8 cellular contexts compared by ENCODE assay signal in the genomic region with DNA sequence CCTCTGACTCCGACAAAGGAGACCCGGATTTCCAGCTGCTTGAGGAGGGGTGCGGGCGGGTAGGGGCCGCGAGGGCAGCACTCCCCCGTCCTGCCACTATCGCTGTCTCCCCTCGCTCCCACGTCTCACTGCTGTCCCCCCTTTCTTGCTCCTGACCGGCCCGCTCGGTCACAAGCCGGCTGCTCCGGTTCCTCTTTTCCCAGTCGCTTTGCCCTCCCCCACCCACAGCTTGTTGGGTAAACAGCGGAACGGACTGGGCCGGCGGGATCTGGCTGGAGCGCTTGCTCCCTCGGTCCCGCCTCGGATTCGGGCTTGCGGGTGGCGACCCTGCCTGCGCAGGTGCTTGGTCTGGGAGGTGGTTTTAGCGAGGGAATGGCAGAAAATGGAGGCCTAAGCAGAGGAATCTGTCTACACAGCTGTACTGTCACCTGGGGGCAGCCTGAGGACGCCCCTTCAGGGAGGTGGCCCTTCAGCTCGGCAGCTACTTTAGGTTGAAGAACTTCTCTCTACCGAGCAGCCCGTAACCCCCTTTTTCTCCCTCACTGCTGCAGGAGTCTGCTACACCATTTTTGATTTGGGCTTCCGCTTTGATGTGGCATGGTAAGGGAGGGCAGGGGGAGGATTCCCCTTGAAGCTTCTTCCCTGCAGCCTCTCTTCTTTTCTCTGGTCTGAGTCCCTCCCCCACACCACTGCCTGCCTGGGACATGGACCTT. TPM values are rescaled to one million over a fixed set of nuclear protein-coding genes. Genes with fewer than 3 reads are reported as not detected.
DNase-seq lines count a peak whose midpoint lies in the region; ATAC-seq, FAIRE-seq and TF ChIP-seq lines count a peak whose summit lies in the region.

No MANE protein-coding gene starts in this region.

- intact Hi-C loops in kidney (cut with DNase I), result no loop called here

- peaks cover 18% of the 10 kb centered on the region for H3K36me3 Mint-ChIP-seq in CD4-positive, CD25-positive, alpha-beta regulatory T cell

- H3K4me3 Mint-ChIP-seq in CD4-positive, CD25-positive, alpha-beta regulatory T cell, result peak overlapping the region; percentile 91 to 96 (median 92)

- H3K4me3 ChIP-seq in CD4-positive, CD25-positive, alpha-beta regulatory T cell (ENCODE audit: low read depth, low read length), result peak overlapping the region; percentile 78
- H3K4me3 ChIP-seq in SJSA1 (peak overlapping the region; percentile 88), kidney (ENCODE audit: low read length in 2 of 2) (peak overlapping the region; percentile 73 to 77)

- no peaks in the 10 kb centered on the region for H3K9me3 ChIP-seq in CD4-positive, CD25-positive, alpha-beta regulatory T cell (ENCODE audit: control insufficient read depth in 2 of 2, low read length in 2 of 2)
- H3K9me3 ChIP-seq in SJSA1 (replicated peaks) (no peaks in the 10 kb centered on the region), kidney (ENCODE audit: control insufficient read depth in 1 of 2, low read length in 2 of 2) (no peaks in the 10 kb centered on the region)

- H3K27me3 ChIP-seq in CD4-positive, CD25-positive, alpha-beta regulatory T cell (ENCODE audit: control insufficient read depth, insufficient read depth, low read length), result no peaks in the 10 kb centered on the region
- H3K27me3 ChIP-seq in SJSA1 (replicated peaks), result no peaks in the 10 kb centered on the region

- H3K9ac ChIP-seq in kidney (ENCODE audit: low read length in 2 of 2), result peak overlapping the region; percentile 82 to 88

- no peaks in the 10 kb centered on the region for H3K27me3 Mint-ChIP-seq in CD4-positive, CD25-positive, alpha-beta regulatory T cell

- peak overlapping the region; percentile 81 for H3K27ac ChIP-seq in CD4-positive, CD25-positive, alpha-beta regulatory T cell (ENCODE audit: insufficient read depth, low read length, poor library complexity, severe bottlenecking)
- H3K27ac ChIP-seq in SJSA1 (peak overlapping the region; percentile 57), caudate nucleus (ENCODE audit: low read depth, low read length) (peak overlapping the region; percentile 97), kidney (ENCODE audit: low read depth in 2 of 2, low read length in 2 of 2) (peak overlapping the region; percentile 97)

- peak in 1 of 2 donors; percentile 1 for ATAC-seq in CD4-positive, CD25-positive, alpha-beta regulatory T cell (ENCODE audit: low read depth in 2 of 2)
- peak; percentile 1 for ATAC-seq in GM21825 (IDR thresholded peaks at IDR 0.05; ENCODE audit: unreplicated experiment)

- H3K36me3 ChIP-seq in CD4-positive, CD25-positive, alpha-beta regulatory T cell (ENCODE audit: control insufficient read depth, insufficient read depth, low read length), result peaks cover 23% of the 10 kb centered on the region
- H3K36me3 ChIP-seq in SJSA1, result peaks cover 61% of the 10 kb centered on the region
- H3K36me3 ChIP-seq in kidney (ENCODE audit: control insufficient read depth in 1 of 2, insufficient read depth in 2 of 2, low read length in 2 of 2), result peaks cover 5 to 26% of the 10 kb centered on the region in 2 donors

- no peak for TF ChIP-seq CTCF in kidney (IDR thresholded peaks at IDR 0.05; ENCODE audit: borderline replicate concordance, extremely low read depth, insufficient read depth)

- peaks cover 0 to 1% (median 0%) of the 10 kb centered on the region in 7 donors for H3K9me3 Mint-ChIP-seq in CD4-positive, CD25-positive, alpha-beta regulatory T cell

- peak overlapping the region; percentile 83 to 98 (median 84) for H3K27ac Mint-ChIP-seq in CD4-positive, CD25-positive, alpha-beta regulatory T cell

- H3K4me1 ChIP-seq in CD4-positive, CD25-positive, alpha-beta regulatory T cell (ENCODE audit: control insufficient read depth, insufficient read depth, low read length, poor library complexity, severe bottlenecking), result peaks cover 49% of the 10 kb centered on the region
- H3K4me1 ChIP-seq in SJSA1 (replicated peaks) (peaks cover 49% of the 10 kb centered on the region), kidney (ENCODE audit: control insufficient read depth in 1 of 2, insufficient read depth in 1 of 2, low read depth in 1 of 2, low read length in 2 of 2) (peaks cover 12 to 46% of the 10 kb centered on the region in 2 donors)

- peak; percentile 29 to 61 (median 52) for DNase-seq in CD4-positive, CD25-positive, alpha-beta regulatory T cell
- DNase-seq in SJSA1 (ENCODE audit: low read depth in 1 of 2, low spot score in 2 of 2) (no peak), caudate nucleus (lab: John Stamatoyannopoulos, UW) (peak in 15 of 61 donors; percentile 10 to 59 (median 36)), kidney (peak; percentile 93), NCI-H524 (lab: John Stamatoyannopoulos, UW) (no peak), 8988T (no peak)
- DNase-seq in stimulated activated CD4-positive, alpha-beta T cell treated with anti-CD3 and anti-CD28 coated beads, Interleukin-4, amount 100 ng/mL, for 24 hours, result peak; percentile 30

- no peak for FAIRE-seq in kidney (lab: Jason Lieb, UNC)

- peaks cover 7 to 64% (median 30%) of the 10 kb centered on the region in 4 donors for H3K4me1 Mint-ChIP-seq in CD4-positive, CD25-positive, alpha-beta regulatory T cell

RNA-seq across cellular contexts. Expression of gene ATP6V0B, which starts 0.6 kb away (rescaled TPM):
- 69.4 TPM for total RNA-seq in CD4-positive, CD25-positive, alpha-beta regulatory T cell
- polyA plus RNA-seq in CD4-positive, CD25-positive, alpha-beta regulatory T cell, result 100 to 1,000 TPM; 207 to 274 (median 237) TPM
- total RNA-seq in SJSA1 (2014; rRNA removed; shearing (Covaris generic)), result 154 and 235 TPM in 2 replicates
- 156 TPM for total RNA-seq in kidney
- 636 TPM for polyA plus RNA-seq in kidney (ENCODE audit: insufficient read depth, low read depth, low replicate concordance)

RNA-seq across cellular contexts. Expression of gene B4GALT2, which starts 3.6 kb away (rescaled TPM):
- 0.54 TPM for total RNA-seq in CD4-positive, CD25-positive, alpha-beta regulatory T cell
- polyA plus RNA-seq in CD4-positive, CD25-positive, alpha-beta regulatory T cell, result under 1 TPM; 0.20 to 0.86 (median 0.32) TPM
- total RNA-seq in SJSA1 (2014; rRNA removed; shearing (Covaris generic)), result 70.2 and 81.8 TPM in 2 replicates
- 25.1 TPM for total RNA-seq in kidney
- 32.5 TPM for polyA plus RNA-seq in kidney (ENCODE audit: insufficient read depth, low read depth, low replicate concordance)

RNA-seq across cellular contexts. Expression of gene DPH2, which starts 5.6 kb away (rescaled TPM):
- 17.9 TPM for total RNA-seq in CD4-positive, CD25-positive, alpha-beta regulatory T cell
- polyA plus RNA-seq in CD4-positive, CD25-positive, alpha-beta regulatory T cell, result 10 to 100 TPM; 17.2 to 25.0 (median 21.0) TPM
- 20.3 and 50.3 TPM in 2 replicates for total RNA-seq in SJSA1 (2014; rRNA removed; shearing (Covaris generic))
- total RNA-seq in kidney, result 24.0 TPM
- 15.9 TPM for polyA plus RNA-seq in kidney (ENCODE audit: insufficient read depth, low read depth, low replicate concordance)

RNA-seq across cellular contexts. Expression of gene CCDC24, which starts 16.0 kb away (rescaled TPM):
- 1.2 TPM for total RNA-seq in CD4-positive, CD25-positive, alpha-beta regulatory T cell
- 1 to 10 TPM in 1 of 4 donors, under 1 TPM in 3; 0.18 to 1.8 (median 0.73) TPM for polyA plus RNA-seq in CD4-positive, CD25-positive, alpha-beta regulatory T cell
- 1.7 and 4.1 TPM in 2 replicates for total RNA-seq in SJSA1 (2014; rRNA removed; shearing (Covaris generic))
- 24.3 TPM for total RNA-seq in kidney
- 35.6 TPM for polyA plus RNA-seq in kidney (ENCODE audit: insufficient read depth, low read depth, low replicate concordance)

RNA-seq across cellular contexts. Expression of gene IPO13, which starts 28.7 kb away (rescaled TPM):
- 12.6 TPM for total RNA-seq in CD4-positive, CD25-positive, alpha-beta regulatory T cell
- 10 to 100 TPM in 2 of 4 donors, 1 to 10 TPM in 2; 9.4 to 11.6 (median 10.1) TPM for polyA plus RNA-seq in CD4-positive, CD25-positive, alpha-beta regulatory T cell
- 14.3 and 25.8 TPM in 2 replicates for total RNA-seq in SJSA1 (2014; rRNA removed; shearing (Covaris generic))
- 33.8 TPM for total RNA-seq in kidney
- polyA plus RNA-seq in kidney (ENCODE audit: insufficient read depth, low read depth, low replicate concordance), result 56.1 TPM

Comparison
In these comparisons a context has a peak if more than half of its experiments do, and no peak if none do; other contexts are left out.
1. DNase-seq: peak in CD4-positive, CD25-positive, alpha-beta regulatory T cell (3 of 3), kidney (single experiment) and stimulated activated CD4-positive, alpha-beta T cell treated with anti-CD3 and anti-CD28 coated beads, Interleukin-4, amount 100 ng/mL, for 24 hours (single experiment); none in SJSA1 (0 of 2), NCI-H524 (0 of 2) and 8988T (single experiment).
2. RNA of gene B4GALT2, which starts 3.6 kb away (total RNA-seq): 70.2 to 81.8 TPM in SJSA1 and 25.1 TPM in kidney (single experiment); 0.54 TPM in CD4-positive, CD25-positive, alpha-beta regulatory T cell (single experiment); every median in the first group is over 10 times any median in the second.
3. Peak in every context shown above with its lines, with median percentiles within 50 percentile points of each other: H3K27ac ChIP-seq and H3K4me3 ChIP-seq.